In the genomic region with DNA sequence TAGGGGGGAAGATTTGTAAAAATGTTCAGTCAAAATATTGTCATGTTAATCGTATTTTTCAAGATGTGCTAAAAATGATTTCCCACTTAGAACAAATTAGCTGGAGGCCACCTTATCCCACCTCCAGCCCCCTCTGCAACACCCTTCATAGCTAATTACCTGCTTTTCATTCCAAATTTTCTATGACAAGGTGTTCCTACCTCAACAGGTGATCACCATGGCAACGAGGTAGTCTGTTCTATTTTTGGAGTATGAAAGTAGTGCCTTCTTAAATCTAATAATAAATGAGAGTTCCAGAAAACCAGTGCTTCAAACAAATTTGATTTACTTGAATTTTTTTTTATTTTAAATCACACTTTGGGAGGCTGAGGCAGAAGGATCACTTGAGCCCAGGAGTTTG, we compare ENCODE assay signal across 24 cellular contexts.
A peak's percentile ranks its signal among the peaks of the same experiment; 100 is the strongest.
DNase-seq lines count a peak whose midpoint lies in the region; ATAC-seq, FAIRE-seq and TF ChIP-seq lines count a peak whose summit lies in the region.
"Had no signal": no experiment of that assay in that cellular context is flagged by ENCODE, and none has a peak within 500 bp of the region (broad histone marks: within the 10 kb centered on the region; RNA-seq: fewer than 3 reads in every experiment).

No MANE protein-coding gene starts in this region.

- H3K27ac ChIP-seq in K562 (ENCODE audit: extremely low read depth, low read depth, low read length) (no peak overlapping the region), foreskin keratinocyte (no peak overlapping the region)
- H3K27ac ChIP-seq: 22Rv1, Peyer's patch had no signal

- H4K20me1 ChIP-seq in K562 (replicated peaks; ENCODE audit: control insufficient read depth, insufficient read depth, low read length): no peaks in the 10 kb centered on the region

- H3K4me2 ChIP-seq in K562 (ENCODE audit: insufficient read depth, low read length): no peak overlapping the region

- H3K9me3 ChIP-seq in K562 (replicated peaks; ENCODE audit: control insufficient read depth, insufficient read depth, low read depth, low read length): no peaks in the 10 kb centered on the region
- H3K9me3 ChIP-seq: Peyer's patch had no signal

- 70% methylated on average over 2 of the region's 2 CpGs for WGBS in K562 (ENCODE audit: insufficient coverage, low coverage, missing lambda C conversion rate)

- TF ChIP-seq RAD21 in K562 (CRISPR knock-in tag; conservative IDR thresholded peaks at IDR 0.05 in 1 of 2, IDR thresholded peaks at IDR 0.05 in 1 of 2): no peak

- H3K9me1 ChIP-seq in K562 (ENCODE audit: control insufficient read depth, insufficient read depth, low read length): no peaks in the 10 kb centered on the region

- TF ChIP-seq CTCF in K562 (IDR thresholded peaks at IDR 0.05 in 2 of 3, conservative IDR thresholded peaks at IDR 0.05 in 1 of 3; ENCODE audit: insufficient read depth in 2 of 3, low read depth in 1 of 3, low read length in 3 of 3) (no peak), foreskin keratinocyte (conservative IDR thresholded peaks at IDR 0.05) (no peak)

- FAIRE-seq in K562 (lab: Jason Lieb, UNC): no peak
- FAIRE-seq: GM19239 had no signal

- H3K27me3 ChIP-seq in K562 (ENCODE audit: control insufficient read depth in 2 of 2, insufficient read depth in 2 of 2, low read length in 2 of 2) (no peaks in the 10 kb centered on the region), foreskin keratinocyte (no peaks in the 10 kb centered on the region)
- H3K27me3 ChIP-seq: Peyer's patch had no signal

- DNase-seq in NCI-H1105 treated with DMSO at 0.1 percent for 48 hours (lab: John Stamatoyannopoulos, UW): peak; percentile 25
- no peak for DNase-seq in NCI-H1105 (lab: John Stamatoyannopoulos, UW)
- peak; percentile 38 for DNase-seq in NCI-H69 (lab: John Stamatoyannopoulos, UW)
- no peak for DNase-seq in K562 (ENCODE audit: extremely low read depth in 1 of 4, low spot score in 3 of 4)
- peak; percentile 51 for DNase-seq in putamen (ENCODE audit: low spot score)
- DNase-seq in foreskin keratinocyte: no peak
- no peak for DNase-seq in D341Med (ENCODE audit: low spot score)
- no peak for DNase-seq in UCSD-AML1 (lab: John Stamatoyannopoulos, UW; ENCODE audit: unreplicated experiment)
- DNase-seq: AML-193; C1 segment of cervical spinal cord; CD8-positive, alpha-beta T cell; GDM1; H7; NCI-H1417; NCI-H1694 treated with DMSO at 0.1 percent for 48 hours; NCI-H2081 treated with DMSO at 0.1 percent for 48 hours; NCI-H2227 treated with DMSO at 0.1 percent for 48 hours; NCI-H510A; NCI-H748 treated with DMSO at 0.1 percent for 48 hours; NK-92 treated with Interleukin-12 subunit alpha and Interleukin-12 subunit beta, amount 100 ng/mL, for 24 hours; Peyer's patch; SHP77 had no signal

- no peak for TF ChIP-seq POLR2A in K562 (conservative IDR thresholded peaks at IDR 0.05)

- no peak for ATAC-seq in K562
- no peak for ATAC-seq in foreskin keratinocyte
- ATAC-seq: CD8-positive, alpha-beta T cell had no signal

- in situ Hi-C loops in K562 (cut with MboI): no loop called here

- H3K4me1 ChIP-seq in K562 (replicated peaks in 1 of 2; ENCODE audit: control insufficient read depth in 2 of 2, insufficient read depth in 2 of 2, low read length in 2 of 2) (no peaks in the 10 kb centered on the region), foreskin keratinocyte (no peaks in the 10 kb centered on the region)
- H3K4me1 ChIP-seq: Peyer's patch had no signal

- CTCF ChIA-PET in K562 (lab: Yijun Ruan, JAX; ENCODE audit: low intra/inter-chr PET ratio): no interaction called here

- intact Hi-C loops in K562 (cut with micrococcal nuclease): no loop called here

- peaks cover 12% of the 10 kb centered on the region for H3K79me2 ChIP-seq in K562 (ENCODE audit: control insufficient read depth, insufficient read depth, low read length)

- H3K4me3 ChIP-seq in K562: no peak overlapping the region
- H3K4me3 ChIP-seq: Peyer's patch had no signal

- H2AFZ ChIP-seq in K562 (ENCODE audit: low read depth, low read length): no peak overlapping the region

- H3K36me3 ChIP-seq in K562 (ENCODE audit: control insufficient read depth, insufficient read depth, low read length): no peaks in the 10 kb centered on the region
- H3K36me3 ChIP-seq: Peyer's patch had no signal

- H3K9ac ChIP-seq in K562 (ENCODE audit: insufficient read depth in 1 of 2, low read depth in 2 of 2, low read length in 2 of 2): no peak overlapping the region

- POLR2A ChIA-PET in K562 (lab: Yijun Ruan, JAX): no interaction called here

- BruUV-seq in K562 (replicated peaks; lab: Mats Ljungman, UMichigan): no TSS peak

- TF ChIP-seq EP300 in K562 (IDR thresholded peaks at IDR 0.05; ENCODE audit: low read length): no peak

TF ChIP-seq in K562, 482 proteins besides CTCF, POLR2A, EP300 and RAD21:
- TF ChIP-seq, protein P1, sequence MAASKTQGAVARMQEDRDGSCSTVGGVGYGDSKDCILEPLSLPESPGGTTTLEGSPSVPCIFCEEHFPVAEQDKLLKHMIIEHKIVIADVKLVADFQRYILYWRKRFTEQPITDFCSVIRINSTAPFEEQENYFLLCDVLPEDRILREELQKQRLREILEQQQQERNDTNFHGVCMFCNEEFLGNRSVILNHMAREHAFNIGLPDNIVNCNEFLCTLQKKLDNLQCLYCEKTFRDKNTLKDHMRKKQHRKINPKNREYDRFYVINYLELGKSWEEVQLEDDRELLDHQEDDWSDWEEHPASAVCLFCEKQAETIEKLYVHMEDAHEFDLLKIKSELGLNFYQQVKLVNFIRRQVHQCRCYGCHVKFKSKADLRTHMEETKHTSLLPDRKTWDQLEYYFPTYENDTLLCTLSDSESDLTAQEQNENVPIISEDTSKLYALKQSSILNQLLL (CRISPR knock-in tag; IDR thresholded peaks at IDR 0.05; ENCODE audit: borderline replicate concordance): no peak
- peak; percentile 57 for TF ChIP-seq RFX1 (IDR thresholded peaks at IDR 0.05)

Comparison
In these comparisons a context has a peak if more than half of its experiments do, and no peak if none do; other contexts are left out.
1. DNase-seq: peak in NCI-H1105 treated with DMSO at 0.1 percent for 48 hours (single experiment), NCI-H69 (single experiment) and putamen (single experiment); none in NCI-H1105 (single experiment), K562 (0 of 4), foreskin keratinocyte (0 of 2), D341Med (single experiment) and UCSD-AML1 (single experiment).